ENCODE assay signal across 1 cellular context in genomic region chr6:158869604-158870417, GRCh38.
TF ChIP-seq lines count a peak whose summit lies in the region.

No MANE protein-coding gene starts in this region.

TF ChIP-seq in HEK293, 187 proteins besides CTCF, POLR2A, EP300 and RAD21 (continued from another document):
- TF ChIP-seq ZBTB44 (tag by site-specific recombination; IDR thresholded peaks at IDR 0.05) (no peak), ZNF140 (tag by site-specific recombination; IDR thresholded peaks at IDR 0.05) (no peak), PRDM1 (tag by site-specific recombination; IDR thresholded peaks at IDR 0.05) (0 out of 2 replicates have a peak, but pooled peaks have one; percentile 15), ZNF548 (tag by site-specific recombination; IDR thresholded peaks at IDR 0.05) (no peak), ZNF473 (tag by site-specific recombination; IDR thresholded peaks at IDR 0.05) (no peak), ZNF510 (tag by site-specific recombination; IDR thresholded peaks at IDR 0.05; ENCODE audit: insufficient replicate concordance) (no peak), ZNF169 (tag by site-specific recombination; IDR thresholded peaks at IDR 0.05) (no peak), ZNF629 (tag by site-specific recombination; IDR thresholded peaks at IDR 0.05) (peak; percentile 96), ZNF394 (tag by site-specific recombination; IDR thresholded peaks at IDR 0.05; ENCODE audit: borderline replicate concordance) (0 out of 2 replicates have a peak, but pooled peaks have one; percentile 33), ZNF621 (tag by site-specific recombination; IDR thresholded peaks at IDR 0.05) (no peak), ZNF561 (tag by site-specific recombination; IDR thresholded peaks at IDR 0.05; ENCODE audit: borderline replicate concordance) (no peak), ZNF623 (tag by site-specific recombination; IDR thresholded peaks at IDR 0.05) (peak; percentile 22; the same call in 1 of the 2 replicates), PRDM6 (tag by site-specific recombination; IDR thresholded peaks at IDR 0.05) (no peak; the same call in 1 of the 2 replicates), ZNF335 (tag by site-specific recombination; conservative IDR thresholded peaks at IDR 0.05) (peak; percentile 74), KLF10 (tag by site-specific recombination; IDR thresholded peaks at IDR 0.05) (peak; percentile 87), HOXA7 (CRISPR knock-in tag; IDR thresholded peaks at IDR 0.05; ENCODE audit: borderline replicate concordance) (no peak), ZNF544 (tag by site-specific recombination; IDR thresholded peaks at IDR 0.05) (no peak), GLIS1 (tag by site-specific recombination; IDR thresholded peaks at IDR 0.05) (peak; percentile 6; the same call in 1 of the 2 replicates), ZSCAN4 (tag by site-specific recombination; IDR thresholded peaks at IDR 0.05) (no peak), ZNF792 (tag by site-specific recombination; IDR thresholded peaks at IDR 0.05) (no peak), YY2 (tag by site-specific recombination; IDR thresholded peaks at IDR 0.05) (no peak), ZNF560 (tag by site-specific recombination; IDR thresholded peaks at IDR 0.05; ENCODE audit: borderline replicate concordance) (no peak), SALL2 (tag by site-specific recombination; IDR thresholded peaks at IDR 0.05; ENCODE audit: borderline replicate concordance) (no peak), KLF17 (tag by site-specific recombination; IDR thresholded peaks at IDR 0.05) (peak; percentile 51; the same call in 1 of the 2 replicates), TCF7L2 (IDR thresholded peaks at IDR 0.05; ENCODE audit: borderline replicate concordance, low read depth, low read length) (no peak), MYNN (tag by site-specific recombination; IDR thresholded peaks at IDR 0.05; ENCODE audit: borderline replicate concordance) (no peak), BCL6B (tag by site-specific recombination; IDR thresholded peaks at IDR 0.05) (no peak), ZNF626 (tag by site-specific recombination; IDR thresholded peaks at IDR 0.05) (no peak), ZNF645 (tag by site-specific recombination; IDR thresholded peaks at IDR 0.05) (no peak), ZFP41 (tag by site-specific recombination; IDR thresholded peaks at IDR 0.05; ENCODE audit: borderline replicate concordance) (no peak), ZNF488 (tag by site-specific recombination; IDR thresholded peaks at IDR 0.05) (no peak), GLI4 (tag by site-specific recombination; IDR thresholded peaks at IDR 0.05) (no peak), ZNF677 (tag by site-specific recombination; IDR thresholded peaks at IDR 0.05) (no peak), REST (tag by site-specific recombination; IDR thresholded peaks at IDR 0.05) (no peak), ZEB2 (tag by site-specific recombination; IDR thresholded peaks at IDR 0.05) (peak; percentile 62; the same call in 1 of the 2 replicates), OSR2 (tag by site-specific recombination; IDR thresholded peaks at IDR 0.05) (peak; percentile 65), SP7 (tag by site-specific recombination; IDR thresholded peaks at IDR 0.05) (peak; percentile 36), ZBTB17 (tag by site-specific recombination; IDR thresholded peaks at IDR 0.05) (peak; percentile 97), ZNF791 (tag by site-specific recombination; IDR thresholded peaks at IDR 0.05) (no peak), ZNF596 (tag by site-specific recombination; IDR thresholded peaks at IDR 0.05) (no peak), IKZF3 (tag by site-specific recombination; IDR thresholded peaks at IDR 0.05) (no peak), ZFP37 (tag by site-specific recombination; IDR thresholded peaks at IDR 0.05) (peak; percentile 88), ZNF600 (tag by site-specific recombination; IDR thresholded peaks at IDR 0.05) (peak; percentile 62; the same call in 1 of the 2 replicates), KLF1 (tag by site-specific recombination; IDR thresholded peaks at IDR 0.05) (peak; percentile 50), ZBTB8A (tag by site-specific recombination; IDR thresholded peaks at IDR 0.05) (peak; percentile 55), ZNF449 (tag by site-specific recombination; IDR thresholded peaks at IDR 0.05) (no peak), ZNF555 (tag by site-specific recombination; conservative IDR thresholded peaks at IDR 0.05) (no peak)
TF ChIP-seq in HEK293: peak in this region for 48.
